Comparison of ENCODE assay signal across 8 cellular contexts in genomic region chr14:35809597-35809996, GRCh38. TPM values are rescaled to one million over a fixed set of nuclear protein-coding genes. Genes with fewer than 3 reads are reported as not detected.
DNase-seq lines count a peak whose midpoint lies in the region; ATAC-seq, FAIRE-seq and TF ChIP-seq lines count a peak whose summit lies in the region.

No MANE protein-coding gene starts in this region.

- TF ChIP-seq CTCF in heart left ventricle (IDR thresholded peaks at IDR 0.05) (no peak), astrocyte (IDR thresholded peaks at IDR 0.05; ENCODE audit: insufficient read depth, low read depth, low read length) (no peak), uterus (IDR thresholded peaks at IDR 0.05) (no peak)

- H3K36me3 ChIP-seq in heart left ventricle, result peaks cover 0 to 2% (median 0%) of the 10 kb centered on the region in 9 donors
- no peaks in the 10 kb centered on the region for H3K36me3 ChIP-seq in astrocyte (ENCODE audit: insufficient read depth, low read length)
- no peaks in the 10 kb centered on the region for H3K36me3 ChIP-seq in mucosa of rectum (ENCODE audit: control insufficient read depth in 2 of 2, insufficient read depth in 2 of 2, low read length in 2 of 2)
- H3K36me3 ChIP-seq in uterus, result no peaks in the 10 kb centered on the region

- H3K79me2 ChIP-seq in astrocyte (ENCODE audit: insufficient read depth, low read length), result peaks cover 30% of the 10 kb centered on the region

- FAIRE-seq in astrocyte (lab: Jason Lieb, UNC), result no peak

- H3K9ac ChIP-seq in astrocyte (ENCODE audit: low read length), result no peak overlapping the region
- no peak overlapping the region for H3K9ac ChIP-seq in mucosa of rectum (ENCODE audit: low read depth in 1 of 2, low read length in 2 of 2)

- H3K4me3 ChIP-seq in heart left ventricle (peak overlapping the region in 9 of 12 donors; percentile 67 to 91 (median 79)), astrocyte (ENCODE audit: insufficient read depth, low read depth, low read length) (no peak overlapping the region), mucosa of rectum (ENCODE audit: low read length in 2 of 2) (peak overlapping the region; percentile 77 to 81), uterus (peak overlapping the region; percentile 64 to 70)

- DNase-seq in heart left ventricle (no peak), Right ventricle myocardium superior (no peak), astrocyte (ENCODE audit: low read depth) (no peak), uterus (no peak)
- DNase-seq in central memory CD4-positive, alpha-beta T cell, result no peak
- no peak for DNase-seq in effector CD4-positive, alpha-beta T cell

- H3K9me3 ChIP-seq in heart left ventricle (no peaks in the 10 kb centered on the region), astrocyte (ENCODE audit: insufficient read depth, low read depth, low read length) (no peaks in the 10 kb centered on the region), mucosa of rectum (ENCODE audit: control insufficient read depth in 2 of 2, low read length in 2 of 2) (no peaks in the 10 kb centered on the region), uterus (no peaks in the 10 kb centered on the region)

- H3K9me3 Mint-ChIP-seq in astrocyte (ENCODE audit: unreplicated experiment), result no peaks in the 10 kb centered on the region

- peak overlapping the region; percentile 80 for H3K4me3 Mint-ChIP-seq in astrocyte (ENCODE audit: unreplicated experiment)

- H2AFZ ChIP-seq in astrocyte (ENCODE audit: low read depth, low read length), result no peak overlapping the region

- H3K4me1 ChIP-seq in heart left ventricle (peaks cover 0 to 31% (median 15%) of the 10 kb centered on the region in 12 donors), astrocyte (ENCODE audit: insufficient read depth, low read length) (peaks cover 5% of the 10 kb centered on the region), mucosa of rectum (ENCODE audit: control insufficient read depth in 2 of 2, insufficient read depth in 2 of 2, low read length in 2 of 2) (peaks cover 13 to 20% of the 10 kb centered on the region in 2 donors), uterus (peaks cover 0 to 7% of the 10 kb centered on the region in 2 donors)

- peak overlapping the region; percentile 86 for H3K27ac Mint-ChIP-seq in astrocyte (ENCODE audit: unreplicated experiment)

- ATAC-seq in heart left ventricle, result no peak
- ATAC-seq in Right ventricle myocardium superior (ENCODE audit: poor library complexity), result no peak
- ATAC-seq in HG02588 (IDR thresholded peaks at IDR 0.05; ENCODE audit: unreplicated experiment), result no peak

- H3K27ac ChIP-seq in heart left ventricle, result peak overlapping the region in 11 of 12 donors; percentile 89 to 95 (median 91)
- no peak overlapping the region for H3K27ac ChIP-seq in astrocyte (ENCODE audit: low read depth, low read length)
- H3K27ac ChIP-seq in mucosa of rectum (ENCODE audit: low read depth in 2 of 2, low read length in 2 of 2), result peak overlapping the region; percentile 89 to 90
- peak overlapping the region; percentile 87 for H3K27ac ChIP-seq in uterus

- intact Hi-C loops in heart left ventricle (cut with DNase I), result loop anchor here in 1 of 10 donors (5.0 kb wide), 1 partner anchor 687 kb away; the partner anchor contains the start of genes PPP2R3C and PRORP
- intact Hi-C loops in Right ventricle myocardium superior (cut with DNase I), result no loop called here
- intact Hi-C loops in uterus (cut with DNase I; ENCODE audit: low total_unique reads), result no loop called here

- H3K4me2 ChIP-seq in astrocyte (ENCODE audit: low read length), result no peak overlapping the region

- H3K27me3 ChIP-seq in heart left ventricle, result no peaks in the 10 kb centered on the region
- H3K27me3 ChIP-seq in astrocyte (ENCODE audit: insufficient read depth, low read length), result no peaks in the 10 kb centered on the region
- H3K27me3 ChIP-seq in mucosa of rectum (ENCODE audit: control insufficient read depth in 2 of 2, insufficient read depth in 2 of 2, low read length in 2 of 2), result no peaks in the 10 kb centered on the region
- no peaks in the 10 kb centered on the region for H3K27me3 ChIP-seq in uterus

- H3K27me3 Mint-ChIP-seq in astrocyte (ENCODE audit: low read depth, unreplicated experiment), result no peaks in the 10 kb centered on the region

- no peaks in the 10 kb centered on the region for H3K36me3 Mint-ChIP-seq in astrocyte (ENCODE audit: low read depth, unreplicated experiment)

- peaks cover 5% of the 10 kb centered on the region for H3K4me1 Mint-ChIP-seq in astrocyte (ENCODE audit: low read depth, unreplicated experiment)

- TF ChIP-seq POLR2A in heart left ventricle (IDR thresholded peaks at IDR 0.05) (no peak), uterus (IDR thresholded peaks at IDR 0.05) (no peak)

- 26 to 36% (median 30%) methylated on average over 2 of the region's 2 CpGs for WGBS in heart left ventricle, 4 donors

- peaks cover 20% of the 10 kb centered on the region for H4K20me1 ChIP-seq in astrocyte (ENCODE audit: insufficient read depth, low read length)

RNA-seq across cellular contexts. Expression of gene RALGAPA1, which starts 0.5 kb away (rescaled TPM):
- 10 to 100 TPM; 26.0 to 43.0 (median 33.3) TPM for total RNA-seq in heart left ventricle
- 10 to 100 TPM in 1 of 2 donors, 1 to 10 TPM in 1; 9.9 to 11.7 TPM for polyA plus RNA-seq in heart left ventricle
- total RNA-seq in Right ventricle myocardium superior, result 31.3 TPM
- total RNA-seq in astrocyte, result 24.8 TPM in 2 replicates
- total RNA-seq in uterus, result 100 to 1,000 TPM in 2 of 4 donors, 10 to 100 TPM in 2; 44.1 to 138 (median 108) TPM

RNA-seq across cellular contexts. Expression of gene BRMS1L, which starts 16.5 kb away (rescaled TPM):
- total RNA-seq in heart left ventricle (10 to 100 TPM in 5 of 9 donors, 1 to 10 TPM in 4; 5.3 to 14.8 (median 11.2) TPM), Right ventricle myocardium superior (10.3 TPM), astrocyte (9.6 and 12.0 TPM in 2 replicates), uterus (10 to 100 TPM in 2 of 4 donors, 1 to 10 TPM in 2; 1.5 to 16.3 (median 8.5) TPM)
- polyA plus RNA-seq in heart left ventricle, result 10 to 100 TPM in 1 of 2 donors, 1 to 10 TPM in 1; 3.4 to 11.1 TPM
